ENCODE assay signal across 1 cellular context in the genomic region with DNA sequence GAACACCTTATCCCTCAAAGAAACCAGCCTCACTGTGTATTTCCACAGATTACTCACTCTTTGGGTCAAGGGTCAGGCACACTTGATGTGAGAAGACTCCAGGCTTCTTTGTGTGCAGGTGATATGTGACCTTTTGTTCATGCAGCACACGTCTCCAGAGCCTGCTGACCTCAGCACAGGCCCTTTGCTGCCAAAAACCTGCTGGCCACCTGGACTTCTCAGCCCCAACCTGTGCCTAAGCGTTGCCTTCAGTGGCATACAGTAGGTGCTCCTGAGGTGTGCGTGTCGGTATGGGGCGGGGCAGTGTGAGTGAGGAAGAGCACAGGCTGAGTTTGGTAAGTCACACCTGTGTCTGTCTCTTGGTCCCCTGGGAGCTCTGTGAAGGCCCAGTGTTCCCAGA.
TF ChIP-seq lines count a peak whose summit lies in the region.

No MANE protein-coding gene starts in this region.

TF ChIP-seq in HepG2, 621 proteins besides CTCF, POLR2A, EP300 and RAD21:
- TF ChIP-seq PBX3 (CRISPR knock-in tag; IDR thresholded peaks at IDR 0.05; ENCODE audit: borderline replicate concordance) (no peak), PPARG (CRISPR knock-in tag; conservative IDR thresholded peaks at IDR 0.05) (0 out of 2 replicates have a peak, but pooled peaks have one; percentile 34), ZKSCAN8 (CRISPR knock-in tag; IDR thresholded peaks at IDR 0.05; ENCODE audit: borderline replicate concordance) (peak; percentile 59; the same call in 1 of the 2 replicates), PTBP1 (IDR thresholded peaks at IDR 0.05; ENCODE audit: low read depth, low read length, poor library complexity, severe bottlenecking) (no peak), NR2F6 (IDR thresholded peaks at IDR 0.05) (peak; percentile 55), NR2F6 (CRISPR knock-in tag; IDR thresholded peaks at IDR 0.05) (peak; percentile 46; the same call in 1 of the 2 replicates)
- TF ChIP-seq, protein P1, sequence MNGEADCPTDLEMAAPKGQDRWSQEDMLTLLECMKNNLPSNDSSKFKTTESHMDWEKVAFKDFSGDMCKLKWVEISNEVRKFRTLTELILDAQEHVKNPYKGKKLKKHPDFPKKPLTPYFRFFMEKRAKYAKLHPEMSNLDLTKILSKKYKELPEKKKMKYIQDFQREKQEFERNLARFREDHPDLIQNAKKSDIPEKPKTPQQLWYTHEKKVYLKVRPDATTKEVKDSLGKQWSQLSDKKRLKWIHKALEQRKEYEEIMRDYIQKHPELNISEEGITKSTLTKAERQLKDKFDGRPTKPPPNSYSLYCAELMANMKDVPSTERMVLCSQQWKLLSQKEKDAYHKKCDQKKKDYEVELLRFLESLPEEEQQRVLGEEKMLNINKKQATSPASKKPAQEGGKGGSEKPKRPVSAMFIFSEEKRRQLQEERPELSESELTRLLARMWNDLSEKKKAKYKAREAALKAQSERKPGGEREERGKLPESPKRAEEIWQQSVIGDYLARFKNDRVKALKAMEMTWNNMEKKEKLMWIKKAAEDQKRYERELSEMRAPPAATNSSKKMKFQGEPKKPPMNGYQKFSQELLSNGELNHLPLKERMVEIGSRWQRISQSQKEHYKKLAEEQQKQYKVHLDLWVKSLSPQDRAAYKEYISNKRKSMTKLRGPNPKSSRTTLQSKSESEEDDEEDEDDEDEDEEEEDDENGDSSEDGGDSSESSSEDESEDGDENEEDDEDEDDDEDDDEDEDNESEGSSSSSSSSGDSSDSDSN (CRISPR knock-in tag; IDR thresholded peaks at IDR 0.05) = 0 out of 2 replicates have a peak, but pooled peaks have one; percentile 3
